ENCODE assay signal across 8 cellular contexts in the genomic region with DNA sequence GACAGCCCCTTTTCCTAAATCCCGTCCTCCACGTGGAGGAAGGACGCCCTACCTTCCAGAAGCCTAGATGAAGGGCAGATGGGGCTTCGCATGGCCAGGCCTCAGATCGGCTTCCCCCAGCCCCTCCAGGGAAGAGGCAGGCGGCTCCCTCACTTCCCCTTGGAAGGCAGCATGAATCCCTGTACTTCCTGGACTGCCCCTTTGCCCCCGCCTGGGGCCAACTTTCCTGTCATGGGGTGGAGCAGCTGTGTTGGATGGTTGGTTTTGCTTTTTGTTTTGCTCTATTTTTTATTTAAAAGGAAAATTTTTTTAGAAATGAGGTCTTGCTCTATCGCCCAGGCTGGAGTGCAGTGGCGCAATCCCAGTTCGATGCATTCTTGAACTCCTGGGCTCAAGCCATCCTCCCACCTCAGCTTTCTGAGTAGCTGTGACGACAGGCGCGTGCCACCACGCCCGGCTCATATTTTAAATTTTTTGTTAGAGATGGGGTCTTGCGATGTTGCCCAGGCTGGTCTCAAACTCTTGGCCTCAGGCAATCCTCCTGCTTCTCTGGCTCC. TPM values are rescaled to one million over a fixed set of nuclear protein-coding genes. Genes with fewer than 3 reads are reported as not detected.
A peak's percentile ranks its signal among the peaks of the same experiment; 100 is the strongest.
DNase-seq lines count a peak whose midpoint lies in the region; ATAC-seq, FAIRE-seq and TF ChIP-seq lines count a peak whose summit lies in the region.

No MANE protein-coding gene starts in this region.

- CTCF ChIA-PET in MCF 10A (lab: Yijun Ruan, JAX): interaction anchor here (0.9 kb wide), 1 partner anchor 94 kb away, joined by 4 read pairs; no protein-coding TSS in a partner anchor
- CTCF ChIA-PET in activated CD8-positive, alpha-beta memory T cell treated with anti-CD3 and anti-CD28 coated beads, Interleukin-2, amount 10 ng/mL, durations not matched to agents 7 days and 5 days (lab: Charles Lee): no interaction called here

- peaks cover under 1% of the 10 kb centered on the region for H3K36me3 Mint-ChIP-seq in MCF 10A (ENCODE audit: insufficient read depth, unreplicated experiment)
- H3K36me3 Mint-ChIP-seq in activated CD8-positive, alpha-beta memory T cell treated with anti-CD3 and anti-CD28 coated beads, Interleukin-2, amount 10 ng/mL, durations not matched to agents 7 days and 5 days: no peaks in the 10 kb centered on the region

- TSS peak; percentile 37 for BruUV-seq in MCF 10A (replicated peaks; lab: Mats Ljungman, UMichigan)

- ATAC-seq in left colon: peak; percentile 51
- no peak for ATAC-seq in activated CD8-positive, alpha-beta memory T cell treated with anti-CD3 and anti-CD28 coated beads, Interleukin-2, amount 10 ng/mL, durations not matched to agents 7 days and 5 days

- peaks cover 49% of the 10 kb centered on the region for H3K4me1 Mint-ChIP-seq in MCF 10A (ENCODE audit: insufficient read depth, unreplicated experiment)
- H3K4me1 Mint-ChIP-seq in activated CD8-positive, alpha-beta memory T cell treated with anti-CD3 and anti-CD28 coated beads, Interleukin-2, amount 10 ng/mL, durations not matched to agents 7 days and 5 days: no peaks in the 10 kb centered on the region

- no peaks in the 10 kb centered on the region for H3K9me3 Mint-ChIP-seq in MCF 10A (ENCODE audit: unreplicated experiment)
- no peaks in the 10 kb centered on the region for H3K9me3 Mint-ChIP-seq in activated CD8-positive, alpha-beta memory T cell treated with anti-CD3 and anti-CD28 coated beads, Interleukin-2, amount 10 ng/mL, durations not matched to agents 7 days and 5 days (ENCODE audit: low read depth)

- DNase-seq in HL-60 (ENCODE audit: low read depth in 1 of 2, low spot score in 1 of 2): peak; percentile 18 to 33
- DNase-seq in MCF 10A (ENCODE audit: unreplicated experiment): peak; percentile 84
- DNase-seq in left colon: peak; percentile 52 to 79
- DNase-seq in superior temporal gyrus (ENCODE audit: extremely low spot score): peak; percentile 16
- no peak for DNase-seq in D721Med (ENCODE audit: insufficient read length, low spot score)
- DNase-seq in activated CD8-positive, alpha-beta memory T cell treated with anti-CD3 and anti-CD28 coated beads, Interleukin-2, amount 10 ng/mL, durations not matched to agents 7 days and 5 days: no peak
- DNase-seq in GM13977 (ENCODE audit: low spot score): no peak
- DNase-seq in activated T-cell treated with anti-CD3 and anti-CD28 coated beads for 4 hours: no peak

- intact Hi-C loops in MCF 10A (cut with micrococcal nuclease) (loop anchor here (1.0 to 5.0 kb wide), 2 partner anchors 29 to 61 kb away; no protein-coding TSS in a partner anchor), left colon (cut with DNase I, micrococcal nuclease) (no loop called here)

- no peak overlapping the region for H3K27ac ChIP-seq in HL-60 (replicated peaks)

- in situ Hi-C loops in GM13977 (cut with MboI; ENCODE audit: low pct_unique_long_range_greater_than_20kb, low sequenced_read_pairs, unreplicated experiment): no loop called here

- peak overlapping the region; percentile 72 for H3K4me3 Mint-ChIP-seq in MCF 10A (ENCODE audit: unreplicated experiment)
- H3K4me3 Mint-ChIP-seq in activated CD8-positive, alpha-beta memory T cell treated with anti-CD3 and anti-CD28 coated beads, Interleukin-2, amount 10 ng/mL, durations not matched to agents 7 days and 5 days: no peak overlapping the region

- no peaks in the 10 kb centered on the region for H3K27me3 ChIP-seq in HL-60 (ENCODE audit: insufficient read depth, poor library complexity, severe bottlenecking)

- no peak overlapping the region for H3K4me3 ChIP-seq in HL-60 (replicated peaks; ENCODE audit: insufficient read depth, low read length)

- FAIRE-seq in D721Med (lab: Jason Lieb, UNC): no peak

- TF ChIP-seq CTCF in HL-60 (IDR thresholded peaks at IDR 0.05; ENCODE audit: insufficient read depth, low read length): no peak
- no peak for TF ChIP-seq CTCF in MCF 10A (IDR thresholded peaks at IDR 0.05; ENCODE audit: unreplicated experiment)
- TF ChIP-seq CTCF in D721Med (IDR thresholded peaks at IDR 0.05; ENCODE audit: insufficient read depth, missing control alignments): no peak
- TF ChIP-seq CTCF in GM13977 (IDR thresholded peaks at IDR 0.05; ENCODE audit: extremely low read depth, insufficient read depth, missing control alignments): no peak

- POLR2A ChIA-PET in MCF 10A (lab: Yijun Ruan, JAX): interaction anchor here (0.7 to 7.9 kb wide), 11 partner anchors 16 to 1878 kb away, joined by 3 to 101 read pairs (median 4); a partner anchor contains a TSS

- peak overlapping the region; percentile 98 for H3K27ac Mint-ChIP-seq in MCF 10A (ENCODE audit: low read depth, unreplicated experiment)
- H3K27ac Mint-ChIP-seq in activated CD8-positive, alpha-beta memory T cell treated with anti-CD3 and anti-CD28 coated beads, Interleukin-2, amount 10 ng/mL, durations not matched to agents 7 days and 5 days: no peak overlapping the region

- no peaks in the 10 kb centered on the region for H3K27me3 Mint-ChIP-seq in MCF 10A (ENCODE audit: insufficient read depth, unreplicated experiment)
- peaks cover 14% of the 10 kb centered on the region for H3K27me3 Mint-ChIP-seq in activated CD8-positive, alpha-beta memory T cell treated with anti-CD3 and anti-CD28 coated beads, Interleukin-2, amount 10 ng/mL, durations not matched to agents 7 days and 5 days

RNA-seq across cellular contexts. Expression of a gene that starts 27.2 kb away (rescaled TPM):
- total RNA-seq in MCF 10A (2022) (77.6 and 83.1 TPM in 2 replicates), left colon (10 to 100 TPM; 14.6 to 14.8 TPM)
- total RNA-seq in activated CD8-positive, alpha-beta memory T cell treated with anti-CD3 and anti-CD28 coated beads, Interleukin-2, amount 10 ng/mL, durations not matched to agents 7 days and 5 days: under 1 TPM; 0.20 to 0.66 TPM

Comparison
In these comparisons a context has a peak if more than half of its experiments do, and no peak if none do; other contexts are left out.
1. DNase-seq: peak in HL-60 (2 of 2), MCF 10A (single experiment), left colon (2 of 2) and superior temporal gyrus (single experiment); none in D721Med (single experiment), activated CD8-positive, alpha-beta memory T cell treated with anti-CD3 and anti-CD28 coated beads, Interleukin-2, amount 10 ng/mL, durations not matched to agents 7 days and 5 days (single experiment), GM13977 (single experiment) and activated T-cell treated with anti-CD3 and anti-CD28 coated beads for 4 hours (single experiment).
2. RNA of a gene that starts 27.2 kb away (total RNA-seq): 77.6 to 83.1 TPM in MCF 10A and 14.6 to 14.8 TPM in left colon; 0.20 to 0.66 TPM in activated CD8-positive, alpha-beta memory T cell treated with anti-CD3 and anti-CD28 coated beads, Interleukin-2, amount 10 ng/mL, durations not matched to agents 7 days and 5 days; every median in the first group is over 4 times any median in the second.